ENCODE assay signal across 17 cellular contexts in genomic region chr14:100071545-100071944, GRCh38. TPM values are rescaled to one million over a fixed set of nuclear protein-coding genes. Genes with fewer than 3 reads are reported as not detected.
DNase-seq lines count a peak whose midpoint lies in the region; ATAC-seq and TF ChIP-seq lines count a peak whose summit lies in the region.
"Had no signal": no experiment of that assay in that cellular context is flagged by ENCODE, and none has a peak within 500 bp of the region (broad histone marks: within the 10 kb centered on the region; RNA-seq: fewer than 3 reads in every experiment).

No MANE protein-coding gene starts in this region.

- H3K4me1 ChIP-seq in OCI-LY1 (ENCODE audit: insufficient read depth, low read length, severe bottlenecking) (peaks cover 77% of the 10 kb centered on the region), stomach (peaks cover 8 to 59% (median 30%) of the 10 kb centered on the region in 4 donors)

- H3K79me2 ChIP-seq in OCI-LY1 (ENCODE audit: insufficient read depth, low read length): no peaks in the 10 kb centered on the region

- intact Hi-C loops in stomach (cut with DNase I; ENCODE audit: low total_unique reads) (no loop called here), posterior cingulate gyrus (cut with DNase I) (no loop called here)

- H3K4me2 ChIP-seq in OCI-LY1 (ENCODE audit: low read length): peak overlapping the region; percentile 21; the same call in 1 of the 2 replicates

- peak overlapping the region; percentile 55 for H3K4me3 Mint-ChIP-seq in activated T-cell treated with anti-CD3 and anti-CD28 coated beads, Interleukin-2, amount 50 U/mL, for 4 hours
- peak overlapping the region; percentile 96 for H3K4me3 Mint-ChIP-seq in activated naive CD8-positive, alpha-beta T cell treated with anti-CD3 and anti-CD28 coated beads, Interleukin-2, amount 10 ng/mL, durations not matched to agents 7 days and 5 days
- H3K4me3 Mint-ChIP-seq in stimulated activated effector memory CD8-positive, alpha-beta T cell treated with anti-CD3 and anti-CD28 coated beads, Interleukin-12 subunit alpha, Interleukin-12 subunit beta, amount 100 ng/mL, for 72 hours: peak overlapping the region; percentile 77
- H3K4me3 Mint-ChIP-seq: H9, mesothelial cell of epicardium, WTC11 had no signal

- POLR2A ChIA-PET in activated naive CD8-positive, alpha-beta T cell treated with anti-CD3 and anti-CD28 coated beads, Interleukin-2, amount 10 ng/mL, durations not matched to agents 7 days and 5 days (lab: Charles Lee): interaction anchor here (0.7 to 11.7 kb wide), 9 partner anchors 8 to 90 kb away, joined by 3 to 297 read pairs (median 4); no protein-coding TSS in a partner anchor

- H3F3A ChIP-seq in OCI-LY1 (ENCODE audit: insufficient read depth, low read length): no peaks in the 10 kb centered on the region

- H3K27me3 Mint-ChIP-seq in activated T-cell treated with anti-CD3 and anti-CD28 coated beads, Interleukin-2, amount 50 U/mL, for 4 hours (ENCODE audit: low read depth): no peaks in the 10 kb centered on the region
- H3K27me3 Mint-ChIP-seq in activated naive CD8-positive, alpha-beta T cell treated with anti-CD3 and anti-CD28 coated beads, Interleukin-2, amount 10 ng/mL, durations not matched to agents 7 days and 5 days: no peaks in the 10 kb centered on the region

- H3K36me3 ChIP-seq in OCI-LY1 (ENCODE audit: insufficient read depth, low read length) (peaks cover 20% of the 10 kb centered on the region), stomach (no peaks in the 10 kb centered on the region)

- no peaks in the 10 kb centered on the region for H3K27me3 ChIP-seq in OCI-LY1 (ENCODE audit: insufficient read depth, low read length)
- H3K27me3 ChIP-seq in stomach: no peaks in the 10 kb centered on the region

- TF ChIP-seq POLR2A in stomach (IDR thresholded peaks at IDR 0.05): no peak

- TF ChIP-seq CTCF in OCI-LY1 (IDR thresholded peaks at IDR 0.05; ENCODE audit: low read length): no peak
- TF ChIP-seq CTCF in stomach (IDR thresholded peaks at IDR 0.05): no peak

- H3K9me2 ChIP-seq in OCI-LY1 (ENCODE audit: low read depth, low read length): no peaks in the 10 kb centered on the region

- H3K9ac ChIP-seq in OCI-LY1 (ENCODE audit: low read length): no peak overlapping the region

- no peaks in the 10 kb centered on the region for H4K20me1 ChIP-seq in OCI-LY1 (ENCODE audit: insufficient read depth, low read length)

- no peak overlapping the region for H2AFZ ChIP-seq in OCI-LY1 (ENCODE audit: low read length)

- 76 to 88% (median 83%) methylated on average over 3 of the region's 3 CpGs for WGBS in stomach, 5 donors

- H3K9me3 ChIP-seq in OCI-LY1 (ENCODE audit: low read length) (no peaks in the 10 kb centered on the region), stomach (no peaks in the 10 kb centered on the region)

- no peaks in the 10 kb centered on the region for H3K9me3 Mint-ChIP-seq in activated T-cell treated with anti-CD3 and anti-CD28 coated beads, Interleukin-2, amount 50 U/mL, for 4 hours
- no peaks in the 10 kb centered on the region for H3K9me3 Mint-ChIP-seq in activated naive CD8-positive, alpha-beta T cell treated with anti-CD3 and anti-CD28 coated beads, Interleukin-2, amount 10 ng/mL, durations not matched to agents 7 days and 5 days
- no peaks in the 10 kb centered on the region for H3K9me3 Mint-ChIP-seq in stimulated activated effector memory CD8-positive, alpha-beta T cell treated with anti-CD3 and anti-CD28 coated beads, Interleukin-12 subunit alpha, Interleukin-12 subunit beta, amount 100 ng/mL, for 72 hours
- H3K9me3 Mint-ChIP-seq: H9, mesothelial cell of epicardium, WTC11 had no signal

- peaks cover 19% of the 10 kb centered on the region for H3K36me3 Mint-ChIP-seq in activated T-cell treated with anti-CD3 and anti-CD28 coated beads, Interleukin-2, amount 50 U/mL, for 4 hours (ENCODE audit: insufficient read depth)
- H3K36me3 Mint-ChIP-seq in activated naive CD8-positive, alpha-beta T cell treated with anti-CD3 and anti-CD28 coated beads, Interleukin-2, amount 10 ng/mL, durations not matched to agents 7 days and 5 days: peaks cover 87% of the 10 kb centered on the region
- peaks cover 82% of the 10 kb centered on the region for H3K36me3 Mint-ChIP-seq in stimulated activated effector memory CD8-positive, alpha-beta T cell treated with anti-CD3 and anti-CD28 coated beads, Interleukin-12 subunit alpha, Interleukin-12 subunit beta, amount 100 ng/mL, for 72 hours
- H3K36me3 Mint-ChIP-seq: mesothelial cell of epicardium, WTC11 had no signal

- TF ChIP-seq EP300 in stomach (IDR thresholded peaks at IDR 0.05): no peak

- peak overlapping the region; percentile 75 for H3K27ac Mint-ChIP-seq in activated naive CD8-positive, alpha-beta T cell treated with anti-CD3 and anti-CD28 coated beads, Interleukin-2, amount 10 ng/mL, durations not matched to agents 7 days and 5 days
- H3K27ac Mint-ChIP-seq in stimulated activated effector memory CD8-positive, alpha-beta T cell treated with anti-CD3 and anti-CD28 coated beads, Interleukin-12 subunit alpha, Interleukin-12 subunit beta, amount 100 ng/mL, for 72 hours: peak overlapping the region; percentile 94
- H3K27ac Mint-ChIP-seq: H9, mesothelial cell of epicardium, WTC11 had no signal

- H3K27ac ChIP-seq in OCI-LY1 (ENCODE audit: low read depth, low read length, poor library complexity, severe bottlenecking): peak overlapping the region; percentile 95
- H3K27ac ChIP-seq in stomach: peak overlapping the region in 1 of 5 donors; percentile 38

- no peak for ATAC-seq in activated T-cell treated with anti-CD3 and anti-CD28 coated beads, Interleukin-2, amount 50 U/mL, for 4 hours
- no peak for ATAC-seq in activated naive CD8-positive, alpha-beta T cell treated with anti-CD3 and anti-CD28 coated beads, Interleukin-2, amount 10 ng/mL, durations not matched to agents 7 days and 5 days (ENCODE audit: low read depth)
- no peak for ATAC-seq in stimulated activated effector memory CD8-positive, alpha-beta T cell treated with anti-CD3 and anti-CD28 coated beads, Interleukin-12 subunit alpha, Interleukin-12 subunit beta, amount 100 ng/mL, for 72 hours
- no peak for ATAC-seq in GM21423 (IDR thresholded peaks at IDR 0.05; ENCODE audit: unreplicated experiment)
- ATAC-seq: WTC11 had no signal

- H3K4me3 ChIP-seq in OCI-LY1 (ENCODE audit: low read depth, low read length, poor library complexity, severe bottlenecking): no peak overlapping the region
- no peak overlapping the region for H3K4me3 ChIP-seq in stomach

- peaks cover 97% of the 10 kb centered on the region for H3K4me1 Mint-ChIP-seq in activated T-cell treated with anti-CD3 and anti-CD28 coated beads, Interleukin-2, amount 50 U/mL, for 4 hours (ENCODE audit: low read depth)
- H3K4me1 Mint-ChIP-seq in activated naive CD8-positive, alpha-beta T cell treated with anti-CD3 and anti-CD28 coated beads, Interleukin-2, amount 10 ng/mL, durations not matched to agents 7 days and 5 days: peaks cover 59% of the 10 kb centered on the region
- H3K4me1 Mint-ChIP-seq in stimulated activated effector memory CD8-positive, alpha-beta T cell treated with anti-CD3 and anti-CD28 coated beads, Interleukin-12 subunit alpha, Interleukin-12 subunit beta, amount 100 ng/mL, for 72 hours: peaks cover 95% of the 10 kb centered on the region

- DNase-seq in activated T-cell treated with anti-CD3 and anti-CD28 coated beads, Interleukin-2, amount 50 U/mL, for 4 hours: no peak
- DNase-seq in activated T-cell treated with anti-CD3 and anti-CD28 coated beads for 4 hours: no peak
- no peak for DNase-seq in activated naive CD8-positive, alpha-beta T cell treated with anti-CD3 and anti-CD28 coated beads, Interleukin-2, amount 10 ng/mL, durations not matched to agents 7 days and 5 days
- no peak for DNase-seq in stimulated activated effector memory CD8-positive, alpha-beta T cell treated with anti-CD3 and anti-CD28 coated beads, Interleukin-12 subunit alpha, Interleukin-12 subunit beta, amount 100 ng/mL, for 72 hours (ENCODE audit: low spot score in 2 of 2)
- no peak for DNase-seq in stomach
- DNase-seq in posterior cingulate gyrus: no peak
- DNase-seq: ACHN; dermis blood vessel endothelial cell; GF-D8; H9; NCI-H2081; NCI-H526; stimulated activated naive CD4-positive, alpha-beta T cell treated with Interleukin-2 at 50 U/mL for 16 hours had no signal

RNA-seq across cellular contexts. Expression of gene EVL, which starts 6.3 kb away (rescaled TPM):
- 100 to 1,000 TPM in 2 of 3 donors, 10 to 100 TPM in 1; 79.4 to 112 (median 107) TPM for total RNA-seq in activated T-cell treated with anti-CD3 and anti-CD28 coated beads, Interleukin-2, amount 50 U/mL, for 4 hours
- 1,000 to 10,000 TPM; 1,124 to 1,144 TPM for total RNA-seq in activated naive CD8-positive, alpha-beta T cell treated with anti-CD3 and anti-CD28 coated beads, Interleukin-2, amount 10 ng/mL, durations not matched to agents 7 days and 5 days
- total RNA-seq in stomach: 100 to 1,000 TPM in 1 of 5 donors, 10 to 100 TPM in 4; 23.3 to 111 (median 32.6) TPM
- 10 to 100 TPM; 35.7 to 64.9 (median 43.7) TPM for polyA plus RNA-seq in stomach

Comparison
In these comparisons a context has a peak if more than half of its experiments do, and no peak if none do; other contexts are left out.
1. RNA of gene EVL, which starts 6.3 kb away (total RNA-seq): 1,124 to 1,144 TPM in activated naive CD8-positive, alpha-beta T cell treated with anti-CD3 and anti-CD28 coated beads, Interleukin-2, amount 10 ng/mL, durations not matched to agents 7 days and 5 days; 79.4 to 112 TPM in activated T-cell treated with anti-CD3 and anti-CD28 coated beads, Interleukin-2, amount 50 U/mL, for 4 hours and 23.3 to 111 TPM in stomach; every median in the first group is over 4 times any median in the second.
2. Peak in every context shown above with its lines, with median percentiles within 50 percentile points of each other: H3K4me3 Mint-ChIP-seq.